8 cellular contexts compared by ENCODE assay signal in genomic region chr14:77322209-77322902, GRCh38. TPM values are rescaled to one million over a fixed set of nuclear protein-coding genes. Genes with fewer than 3 reads are reported as not detected.
DNase-seq lines count a peak whose midpoint lies in the region; ATAC-seq and TF ChIP-seq lines count a peak whose summit lies in the region.

No MANE protein-coding gene starts in this region.

- peak overlapping the region; percentile 98 to 99 (median 98) for H3K27ac ChIP-seq in thyroid gland

- H3K27me3 ChIP-seq in kidney epithelial cell (ENCODE audit: control insufficient read depth, insufficient read depth, low read length) (no peaks in the 10 kb centered on the region), thyroid gland (no peaks in the 10 kb centered on the region)

- H3K4me3 ChIP-seq in kidney epithelial cell (ENCODE audit: low read depth, low read length), result peak overlapping the region; percentile 95
- H3K4me3 ChIP-seq in thyroid gland (replicated peaks in 1 of 3), result peak overlapping the region in 1 of 3 donors; percentile 99

- TF ChIP-seq POLR2A in thyroid gland (IDR thresholded peaks at IDR 0.05), result no peak

- H3K4me3 Mint-ChIP-seq in activated T-cell treated with anti-CD3 and anti-CD28 coated beads, Interleukin-2, amount 50 U/mL, for 24 hours, result peak overlapping the region; percentile 94
- H3K4me3 Mint-ChIP-seq in activated T-helper 1 cell treated with anti-CD3 and anti-CD28 coated beads, Interleukin-12 subunit alpha, Interleukin-12 subunit beta, Interleukin-2, Interleukin-4 antibody, amounts not matched to agents 30 ng/mL and 10 ng/mL and 1 ng/mL, durations not matched to agents 14 hours and 24 hours and 36 hours, result peak overlapping the region; percentile 92

- H3K36me3 ChIP-seq in kidney epithelial cell (ENCODE audit: control insufficient read depth, insufficient read depth, low read length) (no peaks in the 10 kb centered on the region), thyroid gland (no peaks in the 10 kb centered on the region)

- DNase-seq in activated T-cell treated with anti-CD3 and anti-CD28 coated beads, Interleukin-2, amount 50 U/mL, for 24 hours, result no peak
- DNase-seq in activated T-cell treated with anti-CD3 and anti-CD28 coated beads for 4 hours, result no peak
- no peak for DNase-seq in activated T-helper 1 cell treated with anti-CD3 and anti-CD28 coated beads, Interleukin-12 subunit alpha, Interleukin-12 subunit beta, Interleukin-2, Interleukin-4 antibody, amounts not matched to agents 30 ng/mL and 10 ng/mL and 1 ng/mL, durations not matched to agents 14 hours and 24 hours and 36 hours (ENCODE audit: low spot score)
- DNase-seq in kidney epithelial cell (ENCODE audit: low read depth), result no peak
- no peak for DNase-seq in thyroid gland
- no peak for DNase-seq in T-helper 9 cell
- DNase-seq in activated CD8-positive, alpha-beta memory T cell treated with anti-CD3 and anti-CD28 coated beads for 24 hours, result no peak

- H3K27me3 Mint-ChIP-seq in activated T-cell treated with anti-CD3 and anti-CD28 coated beads, Interleukin-2, amount 50 U/mL, for 24 hours, result no peaks in the 10 kb centered on the region
- no peaks in the 10 kb centered on the region for H3K27me3 Mint-ChIP-seq in activated T-helper 1 cell treated with anti-CD3 and anti-CD28 coated beads, Interleukin-12 subunit alpha, Interleukin-12 subunit beta, Interleukin-2, Interleukin-4 antibody, amounts not matched to agents 30 ng/mL and 10 ng/mL and 1 ng/mL, durations not matched to agents 14 hours and 24 hours and 36 hours (ENCODE audit: insufficient read depth)

- no peak for ATAC-seq in HG02870 (IDR thresholded peaks at IDR 0.05; ENCODE audit: unreplicated experiment)

- peak overlapping the region; percentile 100 for H3K27ac Mint-ChIP-seq in activated T-cell treated with anti-CD3 and anti-CD28 coated beads, Interleukin-2, amount 50 U/mL, for 24 hours
- peak overlapping the region; percentile 99 for H3K27ac Mint-ChIP-seq in activated T-helper 1 cell treated with anti-CD3 and anti-CD28 coated beads, Interleukin-12 subunit alpha, Interleukin-12 subunit beta, Interleukin-2, Interleukin-4 antibody, amounts not matched to agents 30 ng/mL and 10 ng/mL and 1 ng/mL, durations not matched to agents 14 hours and 24 hours and 36 hours

- peaks cover 11 to 33% of the 10 kb centered on the region in 2 donors for H3K4me1 ChIP-seq in thyroid gland

- H3K36me3 Mint-ChIP-seq in activated T-cell treated with anti-CD3 and anti-CD28 coated beads, Interleukin-2, amount 50 U/mL, for 24 hours (ENCODE audit: low read depth), result peaks cover 5% of the 10 kb centered on the region
- H3K36me3 Mint-ChIP-seq in activated T-helper 1 cell treated with anti-CD3 and anti-CD28 coated beads, Interleukin-12 subunit alpha, Interleukin-12 subunit beta, Interleukin-2, Interleukin-4 antibody, amounts not matched to agents 30 ng/mL and 10 ng/mL and 1 ng/mL, durations not matched to agents 14 hours and 24 hours and 36 hours (ENCODE audit: low read depth), result no peaks in the 10 kb centered on the region

- 67 to 72% methylated on average over 5 of the region's 5 CpGs for WGBS in thyroid gland, 2 donors

- peaks cover 22% of the 10 kb centered on the region for H3K4me1 Mint-ChIP-seq in activated T-cell treated with anti-CD3 and anti-CD28 coated beads, Interleukin-2, amount 50 U/mL, for 24 hours (ENCODE audit: low read depth)
- peaks cover 22% of the 10 kb centered on the region for H3K4me1 Mint-ChIP-seq in activated T-helper 1 cell treated with anti-CD3 and anti-CD28 coated beads, Interleukin-12 subunit alpha, Interleukin-12 subunit beta, Interleukin-2, Interleukin-4 antibody, amounts not matched to agents 30 ng/mL and 10 ng/mL and 1 ng/mL, durations not matched to agents 14 hours and 24 hours and 36 hours (ENCODE audit: low read depth)

- H3K9me3 Mint-ChIP-seq in activated T-cell treated with anti-CD3 and anti-CD28 coated beads, Interleukin-2, amount 50 U/mL, for 24 hours, result no peaks in the 10 kb centered on the region
- no peaks in the 10 kb centered on the region for H3K9me3 Mint-ChIP-seq in activated T-helper 1 cell treated with anti-CD3 and anti-CD28 coated beads, Interleukin-12 subunit alpha, Interleukin-12 subunit beta, Interleukin-2, Interleukin-4 antibody, amounts not matched to agents 30 ng/mL and 10 ng/mL and 1 ng/mL, durations not matched to agents 14 hours and 24 hours and 36 hours

- TF ChIP-seq CTCF in kidney epithelial cell (IDR thresholded peaks at IDR 0.05; ENCODE audit: insufficient read depth, low read length, poor library complexity, severe bottlenecking), result no peak
- TF ChIP-seq CTCF in thyroid gland (IDR thresholded peaks at IDR 0.05), result no peak

- no peaks in the 10 kb centered on the region for H3K9me3 ChIP-seq in thyroid gland

- intact Hi-C loops in activated T-helper 1 cell treated with anti-CD3 and anti-CD28 coated beads, Interleukin-12 subunit alpha, Interleukin-12 subunit beta, Interleukin-2, Interleukin-4 antibody, amounts not matched to agents 30 ng/mL and 10 ng/mL and 1 ng/mL, durations not matched to agents 14 hours and 24 hours and 36 hours (cut with micrococcal nuclease), result loop anchor here (5.0 kb wide), 3 partner anchors 230 to 480 kb away; partner anchors contain the start of gene ADCK1
- intact Hi-C loops in thyroid gland (cut with DNase I), result no loop called here

RNA-seq across cellular contexts. Expression of gene GSTZ1, which starts 1.5 kb away (rescaled TPM):
- total RNA-seq in activated T-helper 1 cell treated with anti-CD3 and anti-CD28 coated beads, Interleukin-12 subunit alpha, Interleukin-12 subunit beta, Interleukin-2, Interleukin-4 antibody, amounts not matched to agents 30 ng/mL and 10 ng/mL and 1 ng/mL, durations not matched to agents 14 hours and 24 hours and 36 hours, result 5.3 and 7.0 TPM in 2 replicates
- total RNA-seq in kidney epithelial cell, result 37.2 and 48.0 TPM in 2 replicates
- 10 to 100 TPM; 18.0 to 50.1 (median 35.6) TPM for total RNA-seq in thyroid gland

RNA-seq across cellular contexts. Expression of gene POMT2, which starts 1.7 kb away (rescaled TPM):
- total RNA-seq in activated T-helper 1 cell treated with anti-CD3 and anti-CD28 coated beads, Interleukin-12 subunit alpha, Interleukin-12 subunit beta, Interleukin-2, Interleukin-4 antibody, amounts not matched to agents 30 ng/mL and 10 ng/mL and 1 ng/mL, durations not matched to agents 14 hours and 24 hours and 36 hours, result 20.5 and 22.1 TPM in 2 replicates
- total RNA-seq in kidney epithelial cell (21.5 and 34.1 TPM in 2 replicates), thyroid gland (10 to 100 TPM; 19.1 to 36.4 (median 25.7) TPM)

RNA-seq across cellular contexts. Expression of gene NGB, which starts 51.4 kb away (rescaled TPM):
- not detected in 2 replicates for total RNA-seq in activated T-helper 1 cell treated with anti-CD3 and anti-CD28 coated beads, Interleukin-12 subunit alpha, Interleukin-12 subunit beta, Interleukin-2, Interleukin-4 antibody, amounts not matched to agents 30 ng/mL and 10 ng/mL and 1 ng/mL, durations not matched to agents 14 hours and 24 hours and 36 hours
- total RNA-seq in kidney epithelial cell (not detected in 2 replicates), thyroid gland (not detected)

RNA-seq across cellular contexts. Expression of gene TMED8, which starts 54.5 kb away (rescaled TPM):
- total RNA-seq in activated T-helper 1 cell treated with anti-CD3 and anti-CD28 coated beads, Interleukin-12 subunit alpha, Interleukin-12 subunit beta, Interleukin-2, Interleukin-4 antibody, amounts not matched to agents 30 ng/mL and 10 ng/mL and 1 ng/mL, durations not matched to agents 14 hours and 24 hours and 36 hours, result 28.1 and 28.4 TPM in 2 replicates
- total RNA-seq in kidney epithelial cell, result 9.7 and 10.9 TPM in 2 replicates
- 10 to 100 TPM; 20.9 to 33.3 (median 28.8) TPM for total RNA-seq in thyroid gland

RNA-seq across cellular contexts. Expression of gene SAMD15, which starts 54.8 kb away (rescaled TPM):
- total RNA-seq in activated T-helper 1 cell treated with anti-CD3 and anti-CD28 coated beads, Interleukin-12 subunit alpha, Interleukin-12 subunit beta, Interleukin-2, Interleukin-4 antibody, amounts not matched to agents 30 ng/mL and 10 ng/mL and 1 ng/mL, durations not matched to agents 14 hours and 24 hours and 36 hours, result 0.29 and 1.1 TPM in 2 replicates
- total RNA-seq in kidney epithelial cell (1.9 and 15.5 TPM in 2 replicates), thyroid gland (1 to 10 TPM; 4.8 to 9.5 (median 7.3) TPM)
